1 cellular context compared by ENCODE assay signal in the genomic region with DNA sequence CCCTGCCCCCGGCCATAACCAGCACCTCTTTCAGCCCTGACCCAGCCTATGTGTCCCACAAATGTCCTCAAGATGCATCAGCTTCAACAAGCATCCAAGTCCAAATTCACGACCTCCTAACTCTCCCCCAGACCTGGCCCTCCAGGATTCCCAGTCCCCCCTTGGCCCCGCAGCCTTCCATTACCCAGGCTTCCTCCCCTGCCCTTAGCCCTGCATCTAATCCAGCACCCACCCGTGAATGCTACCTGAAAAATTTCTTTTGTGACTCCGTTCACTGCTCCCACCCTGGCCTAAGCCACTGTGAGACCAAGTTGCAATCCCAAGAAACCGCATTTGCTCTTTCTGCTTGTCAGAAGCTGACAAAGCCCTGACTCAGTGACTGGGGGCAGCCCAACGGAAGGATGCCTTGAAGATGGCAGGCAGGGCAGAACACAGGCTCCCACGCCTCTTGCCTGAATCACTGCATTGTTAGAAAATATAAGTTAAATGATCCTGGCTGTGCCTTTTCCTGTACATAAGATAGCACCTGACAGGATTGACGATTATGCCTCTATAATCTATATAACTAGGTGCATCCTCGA.
TF ChIP-seq lines count a peak whose summit lies in the region.

No MANE protein-coding gene starts in this region.

TF ChIP-seq in SK-N-SH, 30 proteins besides CTCF, POLR2A, EP300 and RAD21 (continued from another document):
- TF ChIP-seq, protein P1, sequence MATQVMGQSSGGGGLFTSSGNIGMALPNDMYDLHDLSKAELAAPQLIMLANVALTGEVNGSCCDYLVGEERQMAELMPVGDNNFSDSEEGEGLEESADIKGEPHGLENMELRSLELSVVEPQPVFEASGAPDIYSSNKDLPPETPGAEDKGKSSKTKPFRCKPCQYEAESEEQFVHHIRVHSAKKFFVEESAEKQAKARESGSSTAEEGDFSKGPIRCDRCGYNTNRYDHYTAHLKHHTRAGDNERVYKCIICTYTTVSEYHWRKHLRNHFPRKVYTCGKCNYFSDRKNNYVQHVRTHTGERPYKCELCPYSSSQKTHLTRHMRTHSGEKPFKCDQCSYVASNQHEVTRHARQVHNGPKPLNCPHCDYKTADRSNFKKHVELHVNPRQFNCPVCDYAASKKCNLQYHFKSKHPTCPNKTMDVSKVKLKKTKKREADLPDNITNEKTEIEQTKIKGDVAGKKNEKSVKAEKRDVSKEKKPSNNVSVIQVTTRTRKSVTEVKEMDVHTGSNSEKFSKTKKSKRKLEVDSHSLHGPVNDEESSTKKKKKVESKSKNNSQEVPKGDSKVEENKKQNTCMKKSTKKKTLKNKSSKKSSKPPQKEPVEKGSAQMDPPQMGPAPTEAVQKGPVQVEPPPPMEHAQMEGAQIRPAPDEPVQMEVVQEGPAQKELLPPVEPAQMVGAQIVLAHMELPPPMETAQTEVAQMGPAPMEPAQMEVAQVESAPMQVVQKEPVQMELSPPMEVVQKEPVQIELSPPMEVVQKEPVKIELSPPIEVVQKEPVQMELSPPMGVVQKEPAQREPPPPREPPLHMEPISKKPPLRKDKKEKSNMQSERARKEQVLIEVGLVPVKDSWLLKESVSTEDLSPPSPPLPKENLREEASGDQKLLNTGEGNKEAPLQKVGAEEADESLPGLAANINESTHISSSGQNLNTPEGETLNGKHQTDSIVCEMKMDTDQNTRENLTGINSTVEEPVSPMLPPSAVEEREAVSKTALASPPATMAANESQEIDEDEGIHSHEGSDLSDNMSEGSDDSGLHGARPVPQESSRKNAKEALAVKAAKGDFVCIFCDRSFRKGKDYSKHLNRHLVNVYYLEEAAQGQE (IDR thresholded peaks at IDR 0.05; ENCODE audit: low read depth, low read length) = no peak
- peak; percentile 83 for TF ChIP-seq FOSL2 (IDR thresholded peaks at IDR 0.05; ENCODE audit: borderline replicate concordance, low read depth)
- TF ChIP-seq, protein P2, sequence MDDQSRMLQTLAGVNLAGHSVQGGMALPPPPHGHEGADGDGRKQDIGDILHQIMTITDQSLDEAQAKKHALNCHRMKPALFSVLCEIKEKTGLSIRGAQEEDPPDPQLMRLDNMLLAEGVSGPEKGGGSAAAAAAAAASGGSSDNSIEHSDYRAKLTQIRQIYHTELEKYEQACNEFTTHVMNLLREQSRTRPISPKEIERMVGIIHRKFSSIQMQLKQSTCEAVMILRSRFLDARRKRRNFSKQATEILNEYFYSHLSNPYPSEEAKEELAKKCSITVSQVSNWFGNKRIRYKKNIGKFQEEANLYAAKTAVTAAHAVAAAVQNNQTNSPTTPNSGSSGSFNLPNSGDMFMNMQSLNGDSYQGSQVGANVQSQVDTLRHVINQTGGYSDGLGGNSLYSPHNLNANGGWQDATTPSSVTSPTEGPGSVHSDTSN (IDR thresholded peaks at IDR 0.05) = peak; percentile 81
- no peak for TF ChIP-seq RCOR1 (IDR thresholded peaks at IDR 0.05; ENCODE audit: low read length)
- no peak for TF ChIP-seq GATA2 (CRISPR knock-in tag; IDR thresholded peaks at IDR 0.05)
- TF ChIP-seq, protein P3, sequence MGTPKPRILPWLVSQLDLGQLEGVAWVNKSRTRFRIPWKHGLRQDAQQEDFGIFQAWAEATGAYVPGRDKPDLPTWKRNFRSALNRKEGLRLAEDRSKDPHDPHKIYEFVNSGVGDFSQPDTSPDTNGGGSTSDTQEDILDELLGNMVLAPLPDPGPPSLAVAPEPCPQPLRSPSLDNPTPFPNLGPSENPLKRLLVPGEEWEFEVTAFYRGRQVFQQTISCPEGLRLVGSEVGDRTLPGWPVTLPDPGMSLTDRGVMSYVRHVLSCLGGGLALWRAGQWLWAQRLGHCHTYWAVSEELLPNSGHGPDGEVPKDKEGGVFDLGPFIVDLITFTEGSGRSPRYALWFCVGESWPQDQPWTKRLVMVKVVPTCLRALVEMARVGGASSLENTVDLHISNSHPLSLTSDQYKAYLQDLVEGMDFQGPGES (IDR thresholded peaks at IDR 0.05; ENCODE audit: low read depth, low read length) = no peak
- TF ChIP-seq YY1 (IDR thresholded peaks at IDR 0.05; ENCODE audit: low read depth) = peak; percentile 38; the same call in 1 of the 2 replicates
- TF ChIP-seq GABPA (IDR thresholded peaks at IDR 0.05; ENCODE audit: low read depth) = no peak
- peak; percentile 61; the same call in 1 of the 2 replicates for TF ChIP-seq POLR2AphosphoS5 (IDR thresholded peaks at IDR 0.05; ENCODE audit: low read depth, low read length)
- TF ChIP-seq NFIC (IDR thresholded peaks at IDR 0.05; ENCODE audit: borderline replicate concordance) = peak; percentile 66; the same call in 1 of the 2 replicates
- no peak for TF ChIP-seq FOXJ3 (CRISPR knock-in tag; IDR thresholded peaks at IDR 0.05)
- TF ChIP-seq, protein P4, sequence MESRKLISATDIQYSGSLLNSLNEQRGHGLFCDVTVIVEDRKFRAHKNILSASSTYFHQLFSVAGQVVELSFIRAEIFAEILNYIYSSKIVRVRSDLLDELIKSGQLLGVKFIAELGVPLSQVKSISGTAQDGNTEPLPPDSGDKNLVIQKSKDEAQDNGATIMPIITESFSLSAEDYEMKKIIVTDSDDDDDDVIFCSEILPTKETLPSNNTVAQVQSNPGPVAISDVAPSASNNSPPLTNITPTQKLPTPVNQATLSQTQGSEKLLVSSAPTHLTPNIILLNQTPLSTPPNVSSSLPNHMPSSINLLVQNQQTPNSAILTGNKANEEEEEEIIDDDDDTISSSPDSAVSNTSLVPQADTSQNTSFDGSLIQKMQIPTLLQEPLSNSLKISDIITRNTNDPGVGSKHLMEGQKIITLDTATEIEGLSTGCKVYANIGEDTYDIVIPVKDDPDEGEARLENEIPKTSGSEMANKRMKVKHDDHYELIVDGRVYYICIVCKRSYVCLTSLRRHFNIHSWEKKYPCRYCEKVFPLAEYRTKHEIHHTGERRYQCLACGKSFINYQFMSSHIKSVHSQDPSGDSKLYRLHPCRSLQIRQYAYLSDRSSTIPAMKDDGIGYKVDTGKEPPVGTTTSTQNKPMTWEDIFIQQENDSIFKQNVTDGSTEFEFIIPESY (IDR thresholded peaks at IDR 0.05; ENCODE audit: borderline replicate concordance, low read depth) = no peak
- no peak for TF ChIP-seq FOXM1 (IDR thresholded peaks at IDR 0.05; ENCODE audit: low read depth)
- no peak for TF ChIP-seq SIN3A (IDR thresholded peaks at IDR 0.05; ENCODE audit: borderline replicate concordance, low read depth, low read length)
- no peak for TF ChIP-seq MEF2A (IDR thresholded peaks at IDR 0.05; ENCODE audit: borderline replicate concordance, low read depth)
- TF ChIP-seq NRF1 (IDR thresholded peaks at IDR 0.05; ENCODE audit: low read depth, low read length) = no peak
- no peak for TF ChIP-seq MXI1 (IDR thresholded peaks at IDR 0.05; ENCODE audit: low read depth, low read length)
- no peak for TF ChIP-seq CHD2 (IDR thresholded peaks at IDR 0.05; ENCODE audit: low read length, partially characterized antibody)
- no peak for TF ChIP-seq RFX5 (IDR thresholded peaks at IDR 0.05; ENCODE audit: low read length)
- peak; percentile 80 for TF ChIP-seq JUND (IDR thresholded peaks at IDR 0.05)
- TF ChIP-seq TAF1 (IDR thresholded peaks at IDR 0.05; ENCODE audit: borderline replicate concordance, low read depth, low read length) = no peak
- TF ChIP-seq, protein P5, sequence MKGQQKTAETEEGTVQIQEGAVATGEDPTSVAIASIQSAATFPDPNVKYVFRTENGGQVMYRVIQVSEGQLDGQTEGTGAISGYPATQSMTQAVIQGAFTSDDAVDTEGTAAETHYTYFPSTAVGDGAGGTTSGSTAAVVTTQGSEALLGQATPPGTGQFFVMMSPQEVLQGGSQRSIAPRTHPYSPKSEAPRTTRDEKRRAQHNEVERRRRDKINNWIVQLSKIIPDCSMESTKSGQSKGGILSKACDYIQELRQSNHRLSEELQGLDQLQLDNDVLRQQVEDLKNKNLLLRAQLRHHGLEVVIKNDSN (IDR thresholded peaks at IDR 0.05; ENCODE audit: borderline replicate concordance, low read depth) = no peak
